ENCODE assay signal across 8 cellular contexts in the genomic region with DNA sequence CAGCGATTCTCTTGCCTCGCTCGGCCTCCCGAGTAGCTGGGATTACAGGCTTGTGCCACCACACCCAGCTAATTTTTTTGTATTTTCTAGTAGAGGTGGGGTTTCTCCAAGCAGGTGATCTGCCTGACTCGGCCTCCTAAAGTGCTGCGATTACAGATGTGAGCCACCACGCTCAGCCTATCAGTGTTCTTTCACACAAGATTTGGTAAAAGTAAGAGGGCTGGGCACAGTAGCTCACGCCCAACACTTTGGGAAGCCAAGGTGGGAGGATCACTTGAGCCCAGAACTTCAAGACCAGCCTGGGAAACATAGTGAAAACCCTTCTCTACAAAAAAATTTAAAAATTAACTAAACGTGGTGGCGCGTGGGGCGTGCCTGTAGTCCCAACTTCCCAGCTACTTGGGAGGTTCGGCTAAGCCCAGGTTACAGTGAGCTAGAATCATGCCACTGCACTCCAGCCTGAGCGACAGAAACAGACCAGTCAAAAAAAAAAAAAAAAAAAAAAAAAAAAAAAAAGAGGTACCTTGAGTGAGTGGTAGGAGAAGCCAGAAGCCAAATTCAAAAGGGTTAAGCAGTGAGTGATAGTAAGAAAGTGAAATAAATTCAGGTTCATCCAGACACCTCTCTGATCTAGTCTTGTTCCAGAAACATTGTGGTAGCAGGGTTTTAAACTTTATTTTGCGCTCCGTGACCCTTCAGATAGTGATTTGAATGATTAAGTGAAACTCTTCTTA. TPM values are rescaled to one million over a fixed set of nuclear protein-coding genes. Genes with fewer than 3 reads are reported as not detected.
DNase-seq lines count a peak whose midpoint lies in the region; ATAC-seq and TF ChIP-seq lines count a peak whose summit lies in the region.

No MANE protein-coding gene starts in this region.

- H3K27ac ChIP-seq in CD4-positive, alpha-beta memory T cell (ENCODE audit: low read depth, low read length) = peak overlapping the region; percentile 88
- H3K27ac ChIP-seq in PC-3 (ENCODE audit: low read length) (peak overlapping the region; percentile 80), osteoblast (ENCODE audit: low read depth, low read length) (peak overlapping the region; percentile 70)

- intact Hi-C loops in CD4-positive, alpha-beta memory T cell (cut with micrococcal nuclease) = loop anchor here (1.0 kb wide), 3 partner anchors 12 to 58 kb away; partner anchors contain the start of genes AUP1, HTRA2, TTC31 and WBP1
- intact Hi-C loops in PC-3 (cut with micrococcal nuclease) = no loop called here

- H3K9me3 ChIP-seq in CD4-positive, alpha-beta memory T cell (ENCODE audit: control insufficient read depth in 1 of 2, low read length in 2 of 2) = no peaks in the 10 kb centered on the region
- no peaks in the 10 kb centered on the region for H3K9me3 ChIP-seq in PC-3 (ENCODE audit: low read length)
- no peaks in the 10 kb centered on the region for H3K9me3 ChIP-seq in osteoblast (ENCODE audit: low read depth, low read length)

- POLR2A ChIA-PET in CD4-positive, alpha-beta memory T cell (lab: Charles Lee; ENCODE audit: partially characterized antibody) = interaction anchor here (0.7 to 14.3 kb wide), 13 partner anchors 9 to 734 kb away, joined by 3 to 516 read pairs (median 10); partner anchors contain the start of genes AUP1, C2orf81, CCDC142 and HTRA2
- POLR2A ChIA-PET in PC-3 (lab: Charles Lee; ENCODE audit: unreplicated experiment) = interaction anchor here (0.6 to 0.7 kb wide), 2 partner anchors 41 to 467 kb away, joined by 3 to 21 read pairs; no protein-coding TSS in a partner anchor

- peak overlapping the region; percentile 96 to 99 (median 98) for H3K4me3 Mint-ChIP-seq in CD4-positive, alpha-beta memory T cell

- ATAC-seq in PC-3 (peak; percentile 4; the same call in 1 of the 2 replicates), HG02623 (IDR thresholded peaks at IDR 0.05; ENCODE audit: unreplicated experiment) (no peak)

- H3K4me1 ChIP-seq in CD4-positive, alpha-beta memory T cell (ENCODE audit: insufficient read depth, low read length) = peaks cover 20% of the 10 kb centered on the region
- H3K4me1 ChIP-seq in PC-3 (ENCODE audit: insufficient read depth, low read length) = peaks cover 14% of the 10 kb centered on the region
- H3K4me1 ChIP-seq in osteoblast (ENCODE audit: insufficient read depth, low read length) = peaks cover 14% of the 10 kb centered on the region

- H3K36me3 Mint-ChIP-seq in CD4-positive, alpha-beta memory T cell = peaks cover 20 to 34% of the 10 kb centered on the region in 2 donors

- peaks cover 10% of the 10 kb centered on the region for H3F3A ChIP-seq in PC-3 (ENCODE audit: low read length, unreplicated experiment)

- no peaks in the 10 kb centered on the region for H3K27me3 ChIP-seq in CD4-positive, alpha-beta memory T cell (ENCODE audit: insufficient read depth, low read length)
- no peaks in the 10 kb centered on the region for H3K27me3 ChIP-seq in PC-3 (ENCODE audit: low read length)
- H3K27me3 ChIP-seq in osteoblast (ENCODE audit: insufficient read depth, low read length) = no peaks in the 10 kb centered on the region

- peak overlapping the region; percentile 89 for H2AFZ ChIP-seq in PC-3 (ENCODE audit: low read length)
- peak overlapping the region; percentile 96 for H2AFZ ChIP-seq in osteoblast (ENCODE audit: low read length)

- no peak for DNase-seq in CD4-positive, alpha-beta memory T cell
- no peak for DNase-seq in PC-3
- no peak for DNase-seq in epithelial cell of esophagus (ENCODE audit: low read depth)
- no peak for DNase-seq in osteoblast (ENCODE audit: insufficient read length, low spot score, missing footprints)
- DNase-seq in hepatic stellate cell (ENCODE audit: low spot score) = no peak
- DNase-seq in activated CD4-positive, CD25-positive, alpha-beta regulatory T cell (lab: John Stamatoyannopoulos, UW) = no peak
- no peak for DNase-seq in DMS 273 treated with DMSO at 0.1 percent for 48 hours (lab: John Stamatoyannopoulos, UW)

- no peaks in the 10 kb centered on the region for H3K9me2 ChIP-seq in PC-3 (replicated peaks; ENCODE audit: low read length)

- CTCF ChIA-PET in CD4-positive, alpha-beta memory T cell (lab: Charles Lee; ENCODE audit: partially characterized antibody) = interaction anchor here (0.7 to 3.1 kb wide), 5 partner anchors 11 to 117 kb away, joined by 3 to 32 read pairs (median 3); partner anchors contain the start of genes CCDC142, PCGF1 and TTC31
- CTCF ChIA-PET in PC-3 (lab: Charles Lee) = no interaction called here

- H3K27me3 Mint-ChIP-seq in CD4-positive, alpha-beta memory T cell = no peaks in the 10 kb centered on the region

- BruUV-seq in PC-3 (replicated peaks; lab: Mats Ljungman, UMichigan) = no TSS peak

- no peak for TF ChIP-seq CTCF in PC-3 (conservative IDR thresholded peaks at IDR 0.05; ENCODE audit: low read depth, low read length)
- no peak for TF ChIP-seq CTCF in epithelial cell of esophagus (IDR thresholded peaks at IDR 0.05; ENCODE audit: insufficient read depth, low read depth, low read length, missing control alignments)
- TF ChIP-seq CTCF in osteoblast (IDR thresholded peaks at IDR 0.05; ENCODE audit: extremely low read depth, low read depth, low read length) = no peak

- H3K9me3 Mint-ChIP-seq in CD4-positive, alpha-beta memory T cell = peaks cover 0 to 7% (median 0%) of the 10 kb centered on the region in 8 donors

- H3K9ac ChIP-seq in PC-3 (ENCODE audit: low read length) = peak overlapping the region; percentile 84

- peaks cover 14% of the 10 kb centered on the region for H3K36me3 ChIP-seq in CD4-positive, alpha-beta memory T cell (ENCODE audit: insufficient read depth, low read length)
- H3K36me3 ChIP-seq in PC-3 (ENCODE audit: low read depth, low read length) (peaks cover 8% of the 10 kb centered on the region), osteoblast (ENCODE audit: insufficient read depth, low read length) (peaks cover 16% of the 10 kb centered on the region)

- H3K4me2 ChIP-seq in PC-3 (ENCODE audit: low read length) = peak overlapping the region; percentile 82
- peak overlapping the region; percentile 90 for H3K4me2 ChIP-seq in osteoblast (ENCODE audit: insufficient read depth, low read length)

- H3K79me2 ChIP-seq in PC-3 (ENCODE audit: low read length) (peaks cover 9% of the 10 kb centered on the region), osteoblast (ENCODE audit: insufficient read depth, low read length) (no peaks in the 10 kb centered on the region)

- H3K4me1 Mint-ChIP-seq in CD4-positive, alpha-beta memory T cell = peaks cover 9 to 40% (median 20%) of the 10 kb centered on the region in 4 donors

- no peaks in the 10 kb centered on the region for H4K20me1 ChIP-seq in PC-3 (ENCODE audit: low read length)
- H4K20me1 ChIP-seq in osteoblast (ENCODE audit: insufficient read depth, low read length) = no peaks in the 10 kb centered on the region

- H3K4me3 ChIP-seq in CD4-positive, alpha-beta memory T cell (ENCODE audit: low read length in 2 of 2) = peak overlapping the region; percentile 62 to 84
- H3K4me3 ChIP-seq in PC-3 (ENCODE audit: low read length) (peak overlapping the region; percentile 79), epithelial cell of esophagus (ENCODE audit: low read length) (peak overlapping the region; percentile 75), osteoblast (ENCODE audit: insufficient read depth, low read length) (peak overlapping the region; percentile 81)

- H3K27ac Mint-ChIP-seq in CD4-positive, alpha-beta memory T cell = peak overlapping the region; percentile 97 to 100 (median 99)

RNA-seq across cellular contexts. Expression of gene MRPL53, which starts 1.0 kb away (rescaled TPM):
- 10 to 100 TPM; 72.8 to 82.3 TPM for total RNA-seq in CD4-positive, alpha-beta memory T cell
- polyA plus RNA-seq in CD4-positive, alpha-beta memory T cell = 100 to 1,000 TPM in 1 of 2 donors, 10 to 100 TPM in 1; 96.5 to 120 TPM
- total RNA-seq in PC-3 (2014; rRNA removed) (86.9 and 102 TPM in 2 replicates), osteoblast (18.0 and 23.5 TPM in 2 replicates)

RNA-seq across cellular contexts. Expression of gene MOGS, which starts 6.3 kb away (rescaled TPM):
- total RNA-seq in CD4-positive, alpha-beta memory T cell = 10 to 100 TPM; 92.3 to 94.1 TPM
- polyA plus RNA-seq in CD4-positive, alpha-beta memory T cell = 10 to 100 TPM; 34.0 to 38.5 TPM
- total RNA-seq in PC-3 (2014; rRNA removed) (60.6 and 70.1 TPM in 2 replicates), osteoblast (33.3 and 35.9 TPM in 2 replicates)

RNA-seq across cellular contexts. Expression of gene CCDC142, which starts 11.3 kb away (rescaled TPM):
- 10 to 100 TPM; 63.9 to 67.6 TPM for total RNA-seq in CD4-positive, alpha-beta memory T cell
- 10 to 100 TPM in 1 of 2 donors, 1 to 10 TPM in 1; 3.6 to 10.2 TPM for polyA plus RNA-seq in CD4-positive, alpha-beta memory T cell
- total RNA-seq in PC-3 (2014; rRNA removed) (14.7 and 21.1 TPM in 2 replicates), osteoblast (32.4 and 32.6 TPM in 2 replicates)

RNA-seq across cellular contexts. Expression of gene TTC31, which starts 11.4 kb away (rescaled TPM):
- 10 to 100 TPM; 43.7 to 46.9 TPM for total RNA-seq in CD4-positive, alpha-beta memory T cell
- 10 to 100 TPM; 17.0 to 19.2 TPM for polyA plus RNA-seq in CD4-positive, alpha-beta memory T cell
- total RNA-seq in PC-3 (2014; rRNA removed) = 21.1 and 21.4 TPM in 2 replicates
- 17.0 and 18.3 TPM in 2 replicates for total RNA-seq in osteoblast

RNA-seq across cellular contexts. Expression of gene WBP1, which starts 13.3 kb away (rescaled TPM):
- total RNA-seq in CD4-positive, alpha-beta memory T cell = 100 to 1,000 TPM; 108 to 109 TPM
- 10 to 100 TPM; 38.1 to 41.2 TPM for polyA plus RNA-seq in CD4-positive, alpha-beta memory T cell
- total RNA-seq in PC-3 (2014; rRNA removed) (57.5 and 64.4 TPM in 2 replicates), osteoblast (35.5 and 35.7 TPM in 2 replicates)
